In genomic region chr9:114328937-114329623, GRCh38 we compare ENCODE assay signal across 10 cellular contexts. TPM values are rescaled to one million over a fixed set of nuclear protein-coding genes. Genes with fewer than 3 reads are reported as not detected.
A peak's percentile ranks its signal among the peaks of the same experiment; 100 is the strongest.
DNase-seq lines count a peak whose midpoint lies in the region; ATAC-seq and TF ChIP-seq lines count a peak whose summit lies in the region.
"Not testable (repeated sequence)": the region's sequence is repeated elsewhere in the genome, so short reads cannot be mapped to it uniquely, and the experiment has no call there.
"Had no signal": no experiment of that assay in that cellular context is flagged by ENCODE, and none has a peak within 500 bp of the region (broad histone marks: within the 10 kb centered on the region; RNA-seq: fewer than 3 reads in every experiment).

No MANE protein-coding gene starts in this region.

- not testable (repeated sequence) for BruUV-seq in IMR-90 (replicated peaks; lab: Mats Ljungman, UMichigan)

- H2BK15ac ChIP-seq in IMR-90 (ENCODE audit: low read depth, low read length): not testable (repeated sequence)

- TF ChIP-seq CTCF in IMR-90 (conservative IDR thresholded peaks at IDR 0.05; ENCODE audit: low read depth, low read length); WTC11 (IDR thresholded peaks at IDR 0.05); right lobe of liver (IDR thresholded peaks at IDR 0.05); osteocyte (IDR thresholded peaks at IDR 0.05): not testable (repeated sequence)

- not testable (repeated sequence) for H3K27ac Mint-ChIP-seq in WTC11; osteocyte (ENCODE audit: unreplicated experiment)

- H3K9ac ChIP-seq in IMR-90 (ENCODE audit: low read depth, low read length): not testable (repeated sequence)

- H4K5ac ChIP-seq in IMR-90 (ENCODE audit: low read depth, low read length): not testable (repeated sequence)

- H3K27me3 ChIP-seq in IMR-90 (ENCODE audit: control insufficient read depth, insufficient read depth, low read length); right lobe of liver: not testable (repeated sequence)

- not testable (repeated sequence) for H3K4me2 ChIP-seq in IMR-90 (ENCODE audit: low read depth, low read length)

- H3K4me1 ChIP-seq in IMR-90 (ENCODE audit: control insufficient read depth, insufficient read depth, low read length): not testable (repeated sequence)
- H3K4me1 ChIP-seq in right lobe of liver: peaks cover 0 to 15% (median 0%) of the 10 kb centered on the region in 4 donors

- POLR2A ChIA-PET in IMR-90 (lab: Charles Lee; ENCODE audit: unreplicated experiment): not testable (repeated sequence)
- POLR2A ChIA-PET in WTC11 (lab: Charles Lee): interaction anchor here (0.7 kb wide), 1 partner anchor 327 kb away, joined by 5 read pairs; no protein-coding TSS in a partner anchor

- H3K56ac ChIP-seq in IMR-90 (ENCODE audit: extremely low read depth, insufficient read depth, low read length): not testable (repeated sequence)

- H3K27ac ChIP-seq in IMR-90 (ENCODE audit: insufficient read depth, low read length): not testable (repeated sequence)
- H3K27ac ChIP-seq in right lobe of liver: peak overlapping the region; percentile 45 to 83 (median 47)

- H3K23ac ChIP-seq in IMR-90 (ENCODE audit: low read depth, low read length): not testable (repeated sequence)

- not testable (repeated sequence) for H3K27me3 Mint-ChIP-seq in WTC11 (ENCODE audit: low read depth); osteocyte (ENCODE audit: unreplicated experiment)

- not testable (repeated sequence) for H2AK5ac ChIP-seq in IMR-90 (ENCODE audit: low read depth, low read length)

- not testable (repeated sequence) for H3K9me3 Mint-ChIP-seq in WTC11; osteocyte (ENCODE audit: unreplicated experiment)

- intact Hi-C loops in IMR-90 (cut with micrococcal nuclease); right lobe of liver (cut with DNase I): not testable (repeated sequence)

- H3K36me3 ChIP-seq in IMR-90 (ENCODE audit: control insufficient read depth, insufficient read depth, low read length): not testable (repeated sequence)
- H3K36me3 ChIP-seq in right lobe of liver: peaks cover 0 to 10% (median 4%) of the 10 kb centered on the region in 4 donors

- not testable (repeated sequence) for H3K14ac ChIP-seq in IMR-90 (replicated peaks; ENCODE audit: low read depth, low read length)

- H3K4me1 Mint-ChIP-seq in WTC11; osteocyte (ENCODE audit: unreplicated experiment): not testable (repeated sequence)

- not testable (repeated sequence) for H3K4me3 Mint-ChIP-seq in WTC11; osteocyte (ENCODE audit: unreplicated experiment)

- peak; percentile 16 for DNase-seq in IMR-90
- DNase-seq in WTC11 (ENCODE audit: low spot score): not testable (repeated sequence)
- peak; percentile 48 for DNase-seq in ecto neural progenitor cell (ENCODE audit: low spot score)
- peak; percentile 78 for DNase-seq in left lobe of liver (ENCODE audit: low spot score)
- DNase-seq in right lobe of liver: peak in 2 of 3 donors; percentile 58 to 68
- peak; percentile 90 for DNase-seq in osteocyte (ENCODE audit: extremely low spot score, unreplicated experiment)

- ATAC-seq in IMR-90 (ENCODE audit: low read depth); WTC11: not testable (repeated sequence)
- ATAC-seq in left lobe of liver: peak; percentile 20
- ATAC-seq in right lobe of liver: peak; percentile 1 to 16 (median 9)

- H2BK5ac ChIP-seq in IMR-90 (ENCODE audit: low read depth, low read length, poor library complexity, severe bottlenecking): not testable (repeated sequence)

- H2AFZ ChIP-seq in IMR-90 (replicated peaks; ENCODE audit: low read length, poor library complexity): not testable (repeated sequence)

- H4K91ac ChIP-seq in IMR-90 (ENCODE audit: insufficient read depth, low read depth, low read length): not testable (repeated sequence)

- not testable (repeated sequence) for H3K4me3 ChIP-seq in IMR-90 (ENCODE audit: insufficient read depth, low read depth, low read length)
- peak overlapping the region in 2 of 3 donors; percentile 38 to 45 for H3K4me3 ChIP-seq in right lobe of liver

- not testable (repeated sequence) for H3K79me1 ChIP-seq in IMR-90 (ENCODE audit: low read depth in 1 of 2, low read length in 2 of 2)

- H4K20me1 ChIP-seq in IMR-90 (ENCODE audit: insufficient read depth, low read length): not testable (repeated sequence)

- not testable (repeated sequence) for TF ChIP-seq RAD21 in IMR-90 (IDR thresholded peaks at IDR 0.05; ENCODE audit: low read length)

- H3K36me3 Mint-ChIP-seq in WTC11; osteocyte (ENCODE audit: unreplicated experiment): not testable (repeated sequence)

- not testable (repeated sequence) for H2BK20ac ChIP-seq in IMR-90 (ENCODE audit: low read depth, low read length)

- H4K8ac ChIP-seq in IMR-90 (ENCODE audit: low read depth in 2 of 2, low read length in 2 of 2): not testable (repeated sequence)

- not testable (repeated sequence) for TF ChIP-seq POLR2A in IMR-90 (IDR thresholded peaks at IDR 0.05; ENCODE audit: low read depth, low read length); right lobe of liver (IDR thresholded peaks at IDR 0.05)

- H3K9me1 ChIP-seq in IMR-90 (ENCODE audit: insufficient read depth, low read length): not testable (repeated sequence)

- not testable (repeated sequence) for H3K9me3 ChIP-seq in IMR-90 (ENCODE audit: control insufficient read depth, insufficient read depth, low read length); right lobe of liver

- not testable (repeated sequence) for H2BK120ac ChIP-seq in IMR-90 (ENCODE audit: low read depth, low read length)

- H3K18ac ChIP-seq in IMR-90 (ENCODE audit: low read depth, low read length): not testable (repeated sequence)

- dilution Hi-C loops in IMR-90 (cut with HindIII; ENCODE audit: low sequenced_read_pairs, unreplicated experiment): not testable (repeated sequence)

- in situ Hi-C loops in IMR-90 (cut with MboI; ENCODE audit: low sequenced_read_pairs): not testable (repeated sequence)

- not testable (repeated sequence) for H2AK9ac ChIP-seq in IMR-90 (replicated peaks; ENCODE audit: low read depth, low read length, poor library complexity)

- WGBS in IMR-90 (ENCODE audit: extremely low coverage in 2 of 2, insufficient read length in 1 of 2), 2 experiments: no CpG with 5 or more reads among the region's 12 CpGs
- 22% methylated on average over 9 of the region's 12 CpGs for WGBS in right lobe of liver (ENCODE audit: insufficient coverage, low coverage, low lambda C conversion rate, missing lambda C conversion rate)

- CTCF ChIA-PET in IMR-90 (lab: Yijun Ruan, JAX); WTC11 (lab: Charles Lee): not testable (repeated sequence)

- H3K4ac ChIP-seq in IMR-90 (ENCODE audit: low read depth, low read length): not testable (repeated sequence)

TF ChIP-seq in WTC11, 78 proteins besides CTCF, POLR2A, EP300 and RAD21:
- peak; percentile 63; the same call in 1 of the 2 replicates for TF ChIP-seq GABPB1 (CRISPR knock-in tag; IDR thresholded peaks at IDR 0.05)
TF ChIP-seq in WTC11: peak in this region for 1; not testable (repeated sequence) for 77.

RNA-seq across cellular contexts. Expression of gene ORM2, which starts 0.6 kb away (rescaled TPM):
- not detected in 2 replicates for total RNA-seq in IMR-90 (2012; rRNA removed)
- not detected in 2 replicates for polyA plus RNA-seq in IMR-90 (2012; rRNA removed)
- not detected in 2 replicates for polyA plus RNA-seq in IMR-90 (2012; cell fraction: cytosol; rRNA removed)
- polyA plus RNA-seq in IMR-90 (2012; cell fraction: nucleus; rRNA removed; ENCODE audit: low replicate concordance): not detected in 2 replicates
- total RNA-seq in WTC11 (2021): 0.73 to 1.6 TPM (median 1.0 TPM) in 3 replicates
- total RNA-seq in left lobe of liver: 4,103 TPM
- total RNA-seq in right lobe of liver: 1,000 to 10,000 TPM; 3,162 to 5,107 (median 3,869) TPM
- total RNA-seq in osteocyte: not detected in 2 replicates
- total RNA-seq: CD4-positive, CD25-positive, alpha-beta regulatory T cell; CD8-positive, alpha-beta memory T cell; HT-29 had no signal
- polyA plus RNA-seq: CD4-positive, CD25-positive, alpha-beta regulatory T cell; CD8-positive, alpha-beta memory T cell had no signal

RNA-seq across cellular contexts. Expression of gene ORM1, which starts 6.2 kb away (rescaled TPM):
- total RNA-seq in IMR-90 (2012; rRNA removed) (0.18 TPM in 1 of 2 replicates, not detected in the other), WTC11 (2021) (3.9 to 7.2 TPM (median 5.4 TPM) in 3 replicates), left lobe of liver (19,737 TPM), right lobe of liver (over 10,000 TPM; 11,577 to 28,471 (median 22,756) TPM), osteocyte (not detected in 2 replicates)
- 0.30 TPM in 1 of 2 replicates, not detected in the other for polyA plus RNA-seq in IMR-90 (2012; rRNA removed)
- polyA plus RNA-seq in IMR-90 (2012; cell fraction: cytosol; rRNA removed): 0.11 and 0.26 TPM in 2 replicates
- 0.11 TPM in 1 of 2 replicates, not detected in the other for polyA plus RNA-seq in IMR-90 (2012; cell fraction: nucleus; rRNA removed; ENCODE audit: low replicate concordance)
- total RNA-seq: CD4-positive, CD25-positive, alpha-beta regulatory T cell; CD8-positive, alpha-beta memory T cell; GM23338; HT-29 had no signal
- polyA plus RNA-seq: CD4-positive, CD25-positive, alpha-beta regulatory T cell; CD8-positive, alpha-beta memory T cell; GM23338 had no signal

RNA-seq across cellular contexts. Expression of gene AKNA, which starts 58.7 kb away (rescaled TPM):
- total RNA-seq in IMR-90 (2012; rRNA removed) (2.7 and 2.8 TPM in 2 replicates), WTC11 (2021) (26.0 to 29.3 TPM (median 27.5 TPM) in 3 replicates), left lobe of liver (7.3 TPM), right lobe of liver (10 to 100 TPM in 3 of 6 experiments, 1 to 10 TPM in 3; 4.7 to 15.1 (median 9.8) TPM), osteocyte (36.0 and 37.0 TPM in 2 replicates)
- 7.2 and 7.3 TPM in 2 replicates for polyA plus RNA-seq in IMR-90 (2012; rRNA removed)
- polyA plus RNA-seq in IMR-90 (2012; cell fraction: cytosol; rRNA removed): 1.3 and 5.9 TPM in 2 replicates
- 23.5 and 29.0 TPM in 2 replicates for polyA plus RNA-seq in IMR-90 (2012; cell fraction: nucleus; rRNA removed; ENCODE audit: low replicate concordance)

Comparison
In these comparisons a context has a peak if more than half of its experiments do, and no peak if none do; other contexts are left out.
1. RNA of gene ORM2, which starts 0.6 kb away (total RNA-seq): 4,103 TPM in left lobe of liver (single experiment) and 3,162 to 5,107 TPM in right lobe of liver; 0.73 to 1.6 TPM in WTC11, not detected in IMR-90 and not detected in osteocyte; every median in the first group is over 1,000 times any median in the second.
2. RNA of gene ORM1, which starts 6.2 kb away (total RNA-seq): 11,577 to 28,471 TPM in right lobe of liver and 19,737 TPM in left lobe of liver (single experiment); 3.9 to 7.2 TPM in WTC11, 0.18 TPM in IMR-90 and not detected in osteocyte; every median in the first group is over 1,000 times any median in the second.